1 cellular context compared by ENCODE assay signal in the genomic region with DNA sequence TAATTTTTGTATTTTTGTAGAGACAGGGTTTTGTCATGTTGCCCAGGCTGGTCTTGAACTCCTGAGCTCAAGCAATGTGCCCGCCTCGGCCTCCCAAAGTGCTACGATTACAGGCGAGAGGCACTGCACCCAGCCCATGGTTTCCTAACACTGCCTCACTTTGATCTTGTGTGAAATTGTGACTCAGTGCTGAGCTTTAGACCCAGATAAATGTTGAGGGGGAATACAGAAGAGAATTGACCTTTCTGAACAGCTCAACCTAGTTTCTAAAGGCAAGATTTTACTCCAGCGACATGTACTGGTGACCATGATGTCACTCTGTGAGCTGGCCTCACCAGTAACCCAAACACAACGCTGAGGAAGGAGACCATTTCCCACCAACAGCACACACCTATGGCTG.
TF ChIP-seq lines count a peak whose summit lies in the region.

No MANE protein-coding gene starts in this region.

TF ChIP-seq in HepG2, 621 proteins besides CTCF, POLR2A, EP300 and RAD21 (continued from another document):
- TF ChIP-seq ZBED4 (CRISPR knock-in tag; IDR thresholded peaks at IDR 0.05; ENCODE audit: borderline replicate concordance) (peak; percentile 18; the same call in 1 of the 2 replicates), CREB1 (IDR thresholded peaks at IDR 0.05) (peak; percentile 49), CREB1 (CRISPR knock-in tag; IDR thresholded peaks at IDR 0.05) (peak; percentile 46; the same call in 1 of the 2 replicates), ATF3 (CRISPR knock-in tag; IDR thresholded peaks at IDR 0.05) (peak; percentile 44; the same call in 1 of the 2 replicates), ZNF331 (CRISPR knock-in tag; IDR thresholded peaks at IDR 0.05) (0 out of 2 replicates have a peak, but pooled peaks have one; percentile 20), FOXA3 (CRISPR knock-in tag; IDR thresholded peaks at IDR 0.05) (peak; percentile 30; the same call in 1 of the 2 replicates), XBP1 (CRISPR knock-in tag; IDR thresholded peaks at IDR 0.05) (no peak), TBX2 (CRISPR knock-in tag; IDR thresholded peaks at IDR 0.05; ENCODE audit: borderline replicate concordance) (peak; percentile 67; the same call in 1 of the 2 replicates), ZMYM3 (CRISPR knock-in tag; IDR thresholded peaks at IDR 0.05) (peak; percentile 70; the same call in 1 of the 2 replicates), CEBPB (IDR thresholded peaks at IDR 0.05; ENCODE audit: borderline replicate concordance, low read depth, low read length) (peak; percentile 49; the same call in 1 of the 2 replicates), STAG1 (CRISPR knock-in tag; IDR thresholded peaks at IDR 0.05) (no peak), HOXA3 (CRISPR knock-in tag; IDR thresholded peaks at IDR 0.05) (peak; percentile 36; the same call in 1 of the 2 replicates), MED1 (CRISPR knock-in tag; IDR thresholded peaks at IDR 0.05) (no peak), HNF4G (IDR thresholded peaks at IDR 0.05; ENCODE audit: borderline replicate concordance, low read depth, low read length) (peak; percentile 45; the same call in 1 of the 2 replicates), HNF4G (CRISPR knock-in tag; IDR thresholded peaks at IDR 0.05; ENCODE audit: borderline replicate concordance, low read depth) (no peak), ARID5B (CRISPR knock-in tag; IDR thresholded peaks at IDR 0.05) (peak; percentile 73), HDAC2 (CRISPR knock-in tag; IDR thresholded peaks at IDR 0.05) (peak; percentile 23; the same call in 1 of the 2 replicates), NCOR1 (IDR thresholded peaks at IDR 0.05; ENCODE audit: borderline replicate concordance, low read length) (peak; percentile 71; the same call in 1 of the 2 replicates), RXRB (CRISPR knock-in tag; IDR thresholded peaks at IDR 0.05; ENCODE audit: borderline replicate concordance) (peak; percentile 43; the same call in 1 of the 2 replicates), HNF1B (CRISPR knock-in tag; IDR thresholded peaks at IDR 0.05) (0 out of 2 replicates have a peak, but pooled peaks have one; percentile 56), FOSL2 (CRISPR knock-in tag; IDR thresholded peaks at IDR 0.05) (peak; percentile 93), ZNF256 (CRISPR knock-in tag; conservative IDR thresholded peaks at IDR 0.05) (no peak), SALL1 (CRISPR knock-in tag; IDR thresholded peaks at IDR 0.05) (peak; percentile 68; the same call in 1 of the 2 replicates), ZZZ3 (CRISPR knock-in tag; IDR thresholded peaks at IDR 0.05; ENCODE audit: borderline replicate concordance) (no peak), FOXP1 (IDR thresholded peaks at IDR 0.05) (no peak), FOXP1 (CRISPR knock-in tag; IDR thresholded peaks at IDR 0.05) (peak; percentile 40; the same call in 1 of the 2 replicates), ZBTB21 (CRISPR knock-in tag; IDR thresholded peaks at IDR 0.05) (peak; percentile 79), ATF7 (IDR thresholded peaks at IDR 0.05) (peak; percentile 39; the same call in 1 of the 2 replicates), ATF7 (CRISPR knock-in tag; IDR thresholded peaks at IDR 0.05) (no peak), CEBPG (CRISPR knock-in tag; IDR thresholded peaks at IDR 0.05) (peak; percentile 74), HMG20A (CRISPR knock-in tag; IDR thresholded peaks at IDR 0.05; ENCODE audit: borderline replicate concordance) (peak; percentile 39; the same call in 1 of the 2 replicates), NR2F6 (IDR thresholded peaks at IDR 0.05) (0 out of 2 replicates have a peak, but pooled peaks have one; percentile 26), NR2F6 (CRISPR knock-in tag; IDR thresholded peaks at IDR 0.05) (peak; percentile 31; the same call in 1 of the 2 replicates), ATF1 (CRISPR knock-in tag; IDR thresholded peaks at IDR 0.05) (no peak), TCF7 (IDR thresholded peaks at IDR 0.05; ENCODE audit: low read depth) (peak; percentile 82), ZKSCAN8 (CRISPR knock-in tag; IDR thresholded peaks at IDR 0.05; ENCODE audit: borderline replicate concordance) (no peak), ZNF549 (CRISPR knock-in tag; IDR thresholded peaks at IDR 0.05) (no peak), ZNF501 (CRISPR knock-in tag; IDR thresholded peaks at IDR 0.05) (peak; percentile 68; the same call in 1 of the 2 replicates)
- TF ChIP-seq, protein P1, sequence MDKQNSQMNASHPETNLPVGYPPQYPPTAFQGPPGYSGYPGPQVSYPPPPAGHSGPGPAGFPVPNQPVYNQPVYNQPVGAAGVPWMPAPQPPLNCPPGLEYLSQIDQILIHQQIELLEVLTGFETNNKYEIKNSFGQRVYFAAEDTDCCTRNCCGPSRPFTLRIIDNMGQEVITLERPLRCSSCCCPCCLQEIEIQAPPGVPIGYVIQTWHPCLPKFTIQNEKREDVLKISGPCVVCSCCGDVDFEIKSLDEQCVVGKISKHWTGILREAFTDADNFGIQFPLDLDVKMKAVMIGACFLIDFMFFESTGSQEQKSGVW (CRISPR knock-in tag; IDR thresholded peaks at IDR 0.05; ENCODE audit: borderline replicate concordance) = no peak
